ENCODE assay signal across 2 cellular contexts in the genomic region with DNA sequence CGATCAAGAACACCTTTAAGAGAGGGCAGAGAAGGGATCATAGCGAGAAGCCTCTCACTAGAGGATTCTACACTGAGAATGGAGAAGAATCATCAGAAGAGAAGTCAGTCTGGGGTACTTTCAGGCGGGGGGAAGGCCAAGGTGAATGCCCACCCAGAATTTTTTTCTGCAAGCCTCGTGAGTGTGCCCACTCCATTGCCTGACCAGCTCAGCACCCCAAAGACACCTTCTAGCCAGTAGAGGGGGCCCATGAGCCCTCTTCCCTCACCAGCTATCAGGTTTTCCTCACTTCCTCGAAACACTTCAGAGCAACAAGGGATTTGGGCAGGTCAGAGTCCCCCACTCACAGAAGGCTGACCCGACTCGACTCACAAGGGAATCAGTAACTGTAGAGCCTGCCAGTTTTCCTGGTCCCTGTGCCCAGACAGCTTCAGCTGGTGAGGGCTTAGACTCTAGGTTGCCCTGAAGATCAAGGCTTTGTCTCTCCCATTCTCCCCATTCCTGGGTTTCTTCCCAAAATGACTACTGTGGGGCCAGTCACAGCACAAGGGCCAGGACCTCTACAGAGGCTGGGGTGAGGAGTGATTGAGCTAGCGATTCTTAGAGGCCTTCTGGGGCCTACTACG.
TF ChIP-seq lines count a peak whose summit lies in the region.

No MANE protein-coding gene starts in this region.

TF ChIP-seq in Ishikawa, 13 proteins besides CTCF, POLR2A, EP300 and RAD21 (continued from another document):
- no peak for TF ChIP-seq FOXM1 (IDR thresholded peaks at IDR 0.05; ENCODE audit: borderline replicate concordance, low read depth)
- no peak for TF ChIP-seq TEAD4 (IDR thresholded peaks at IDR 0.05)
- no peak for TF ChIP-seq EGR1 (IDR thresholded peaks at IDR 0.05)
- TF ChIP-seq, protein P1, sequence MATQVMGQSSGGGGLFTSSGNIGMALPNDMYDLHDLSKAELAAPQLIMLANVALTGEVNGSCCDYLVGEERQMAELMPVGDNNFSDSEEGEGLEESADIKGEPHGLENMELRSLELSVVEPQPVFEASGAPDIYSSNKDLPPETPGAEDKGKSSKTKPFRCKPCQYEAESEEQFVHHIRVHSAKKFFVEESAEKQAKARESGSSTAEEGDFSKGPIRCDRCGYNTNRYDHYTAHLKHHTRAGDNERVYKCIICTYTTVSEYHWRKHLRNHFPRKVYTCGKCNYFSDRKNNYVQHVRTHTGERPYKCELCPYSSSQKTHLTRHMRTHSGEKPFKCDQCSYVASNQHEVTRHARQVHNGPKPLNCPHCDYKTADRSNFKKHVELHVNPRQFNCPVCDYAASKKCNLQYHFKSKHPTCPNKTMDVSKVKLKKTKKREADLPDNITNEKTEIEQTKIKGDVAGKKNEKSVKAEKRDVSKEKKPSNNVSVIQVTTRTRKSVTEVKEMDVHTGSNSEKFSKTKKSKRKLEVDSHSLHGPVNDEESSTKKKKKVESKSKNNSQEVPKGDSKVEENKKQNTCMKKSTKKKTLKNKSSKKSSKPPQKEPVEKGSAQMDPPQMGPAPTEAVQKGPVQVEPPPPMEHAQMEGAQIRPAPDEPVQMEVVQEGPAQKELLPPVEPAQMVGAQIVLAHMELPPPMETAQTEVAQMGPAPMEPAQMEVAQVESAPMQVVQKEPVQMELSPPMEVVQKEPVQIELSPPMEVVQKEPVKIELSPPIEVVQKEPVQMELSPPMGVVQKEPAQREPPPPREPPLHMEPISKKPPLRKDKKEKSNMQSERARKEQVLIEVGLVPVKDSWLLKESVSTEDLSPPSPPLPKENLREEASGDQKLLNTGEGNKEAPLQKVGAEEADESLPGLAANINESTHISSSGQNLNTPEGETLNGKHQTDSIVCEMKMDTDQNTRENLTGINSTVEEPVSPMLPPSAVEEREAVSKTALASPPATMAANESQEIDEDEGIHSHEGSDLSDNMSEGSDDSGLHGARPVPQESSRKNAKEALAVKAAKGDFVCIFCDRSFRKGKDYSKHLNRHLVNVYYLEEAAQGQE (IDR thresholded peaks at IDR 0.05; ENCODE audit: low read depth): no peak
- TF ChIP-seq CREB1 (IDR thresholded peaks at IDR 0.05; ENCODE audit: low read depth): no peak
- TF ChIP-seq, protein P2, sequence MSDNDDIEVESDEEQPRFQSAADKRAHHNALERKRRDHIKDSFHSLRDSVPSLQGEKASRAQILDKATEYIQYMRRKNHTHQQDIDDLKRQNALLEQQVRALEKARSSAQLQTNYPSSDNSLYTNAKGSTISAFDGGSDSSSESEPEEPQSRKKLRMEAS (IDR thresholded peaks at IDR 0.05): no peak
- no peak for TF ChIP-seq TAF1 (IDR thresholded peaks at IDR 0.05; ENCODE audit: low read depth)
- TF ChIP-seq, protein P3, sequence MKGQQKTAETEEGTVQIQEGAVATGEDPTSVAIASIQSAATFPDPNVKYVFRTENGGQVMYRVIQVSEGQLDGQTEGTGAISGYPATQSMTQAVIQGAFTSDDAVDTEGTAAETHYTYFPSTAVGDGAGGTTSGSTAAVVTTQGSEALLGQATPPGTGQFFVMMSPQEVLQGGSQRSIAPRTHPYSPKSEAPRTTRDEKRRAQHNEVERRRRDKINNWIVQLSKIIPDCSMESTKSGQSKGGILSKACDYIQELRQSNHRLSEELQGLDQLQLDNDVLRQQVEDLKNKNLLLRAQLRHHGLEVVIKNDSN (IDR thresholded peaks at IDR 0.05): no peak
- TF ChIP-seq CEBPB (IDR thresholded peaks at IDR 0.05): no peak
- no peak for TF ChIP-seq TCF12 (IDR thresholded peaks at IDR 0.05; ENCODE audit: low read depth)
- TF ChIP-seq YY1 (IDR thresholded peaks at IDR 0.05; ENCODE audit: low read depth): no peak
- TF ChIP-seq NFIC (IDR thresholded peaks at IDR 0.05): no peak

TF ChIP-seq in SK-N-SH, 30 proteins besides CTCF, POLR2A, EP300 and RAD21:
- TF ChIP-seq TCF12 (IDR thresholded peaks at IDR 0.05): no peak
- no peak for TF ChIP-seq FOSL2 (IDR thresholded peaks at IDR 0.05; ENCODE audit: borderline replicate concordance, low read depth)
- no peak for TF ChIP-seq SIN3A (IDR thresholded peaks at IDR 0.05; ENCODE audit: borderline replicate concordance, low read depth, low read length)
- TF ChIP-seq TAF1 (IDR thresholded peaks at IDR 0.05; ENCODE audit: borderline replicate concordance, low read depth, low read length): no peak
- no peak for TF ChIP-seq SMC3 (IDR thresholded peaks at IDR 0.05; ENCODE audit: low read depth, low read length)
- no peak for TF ChIP-seq RFX5 (IDR thresholded peaks at IDR 0.05; ENCODE audit: low read length)
- no peak for TF ChIP-seq NFIC (IDR thresholded peaks at IDR 0.05; ENCODE audit: borderline replicate concordance)
- TF ChIP-seq, protein P4, sequence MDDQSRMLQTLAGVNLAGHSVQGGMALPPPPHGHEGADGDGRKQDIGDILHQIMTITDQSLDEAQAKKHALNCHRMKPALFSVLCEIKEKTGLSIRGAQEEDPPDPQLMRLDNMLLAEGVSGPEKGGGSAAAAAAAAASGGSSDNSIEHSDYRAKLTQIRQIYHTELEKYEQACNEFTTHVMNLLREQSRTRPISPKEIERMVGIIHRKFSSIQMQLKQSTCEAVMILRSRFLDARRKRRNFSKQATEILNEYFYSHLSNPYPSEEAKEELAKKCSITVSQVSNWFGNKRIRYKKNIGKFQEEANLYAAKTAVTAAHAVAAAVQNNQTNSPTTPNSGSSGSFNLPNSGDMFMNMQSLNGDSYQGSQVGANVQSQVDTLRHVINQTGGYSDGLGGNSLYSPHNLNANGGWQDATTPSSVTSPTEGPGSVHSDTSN (IDR thresholded peaks at IDR 0.05): no peak
- TF ChIP-seq MEF2A (IDR thresholded peaks at IDR 0.05; ENCODE audit: borderline replicate concordance, low read depth): no peak
- TF ChIP-seq, protein P5, sequence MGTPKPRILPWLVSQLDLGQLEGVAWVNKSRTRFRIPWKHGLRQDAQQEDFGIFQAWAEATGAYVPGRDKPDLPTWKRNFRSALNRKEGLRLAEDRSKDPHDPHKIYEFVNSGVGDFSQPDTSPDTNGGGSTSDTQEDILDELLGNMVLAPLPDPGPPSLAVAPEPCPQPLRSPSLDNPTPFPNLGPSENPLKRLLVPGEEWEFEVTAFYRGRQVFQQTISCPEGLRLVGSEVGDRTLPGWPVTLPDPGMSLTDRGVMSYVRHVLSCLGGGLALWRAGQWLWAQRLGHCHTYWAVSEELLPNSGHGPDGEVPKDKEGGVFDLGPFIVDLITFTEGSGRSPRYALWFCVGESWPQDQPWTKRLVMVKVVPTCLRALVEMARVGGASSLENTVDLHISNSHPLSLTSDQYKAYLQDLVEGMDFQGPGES (IDR thresholded peaks at IDR 0.05; ENCODE audit: low read depth, low read length): no peak
- no peak for TF ChIP-seq POLR2AphosphoS5 (IDR thresholded peaks at IDR 0.05; ENCODE audit: low read depth, low read length)
- TF ChIP-seq, protein P6, sequence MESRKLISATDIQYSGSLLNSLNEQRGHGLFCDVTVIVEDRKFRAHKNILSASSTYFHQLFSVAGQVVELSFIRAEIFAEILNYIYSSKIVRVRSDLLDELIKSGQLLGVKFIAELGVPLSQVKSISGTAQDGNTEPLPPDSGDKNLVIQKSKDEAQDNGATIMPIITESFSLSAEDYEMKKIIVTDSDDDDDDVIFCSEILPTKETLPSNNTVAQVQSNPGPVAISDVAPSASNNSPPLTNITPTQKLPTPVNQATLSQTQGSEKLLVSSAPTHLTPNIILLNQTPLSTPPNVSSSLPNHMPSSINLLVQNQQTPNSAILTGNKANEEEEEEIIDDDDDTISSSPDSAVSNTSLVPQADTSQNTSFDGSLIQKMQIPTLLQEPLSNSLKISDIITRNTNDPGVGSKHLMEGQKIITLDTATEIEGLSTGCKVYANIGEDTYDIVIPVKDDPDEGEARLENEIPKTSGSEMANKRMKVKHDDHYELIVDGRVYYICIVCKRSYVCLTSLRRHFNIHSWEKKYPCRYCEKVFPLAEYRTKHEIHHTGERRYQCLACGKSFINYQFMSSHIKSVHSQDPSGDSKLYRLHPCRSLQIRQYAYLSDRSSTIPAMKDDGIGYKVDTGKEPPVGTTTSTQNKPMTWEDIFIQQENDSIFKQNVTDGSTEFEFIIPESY (IDR thresholded peaks at IDR 0.05; ENCODE audit: borderline replicate concordance, low read depth): no peak
- no peak for TF ChIP-seq NRF1 (IDR thresholded peaks at IDR 0.05; ENCODE audit: low read depth, low read length)
- no peak for TF ChIP-seq JUND (IDR thresholded peaks at IDR 0.05)
- TF ChIP-seq, protein P7, sequence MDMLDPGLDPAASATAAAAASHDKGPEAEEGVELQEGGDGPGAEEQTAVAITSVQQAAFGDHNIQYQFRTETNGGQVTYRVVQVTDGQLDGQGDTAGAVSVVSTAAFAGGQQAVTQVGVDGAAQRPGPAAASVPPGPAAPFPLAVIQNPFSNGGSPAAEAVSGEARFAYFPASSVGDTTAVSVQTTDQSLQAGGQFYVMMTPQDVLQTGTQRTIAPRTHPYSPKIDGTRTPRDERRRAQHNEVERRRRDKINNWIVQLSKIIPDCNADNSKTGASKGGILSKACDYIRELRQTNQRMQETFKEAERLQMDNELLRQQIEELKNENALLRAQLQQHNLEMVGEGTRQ (IDR thresholded peaks at IDR 0.05; ENCODE audit: borderline replicate concordance, low read depth, low read length): no peak
- TF ChIP-seq, protein P1 (IDR thresholded peaks at IDR 0.05; ENCODE audit: low read depth, low read length): no peak
